ENCODE assay signal across 14 cellular contexts in the genomic region with DNA sequence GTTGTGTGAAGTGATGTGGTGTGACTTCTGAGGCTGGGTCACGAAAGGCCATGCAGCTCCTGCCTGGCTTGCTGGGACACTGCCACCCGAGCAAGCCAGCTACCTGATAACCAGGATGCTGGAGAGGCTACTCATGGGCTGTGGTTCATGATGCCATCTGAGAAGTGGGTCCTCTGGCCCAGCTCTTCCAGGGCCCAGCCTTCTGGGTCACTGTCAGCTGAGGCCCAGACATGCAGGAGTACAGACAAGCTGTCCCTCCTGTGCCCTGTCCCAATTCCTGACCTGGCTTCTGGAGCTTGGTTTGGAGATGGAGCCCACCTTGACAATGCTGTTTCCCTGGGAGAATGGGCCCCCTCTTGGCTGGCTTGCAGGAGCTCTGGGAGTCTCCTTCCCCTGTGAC.
A peak's percentile ranks its signal among the peaks of the same experiment; 100 is the strongest.
DNase-seq lines count a peak whose midpoint lies in the region; ATAC-seq, FAIRE-seq and TF ChIP-seq lines count a peak whose summit lies in the region.
"Had no signal": no experiment of that assay in that cellular context is flagged by ENCODE, and none has a peak within 500 bp of the region (broad histone marks: within the 10 kb centered on the region; RNA-seq: fewer than 3 reads in every experiment).

No MANE protein-coding gene starts in this region.

- CTCF ChIA-PET in activated naive CD4-positive, alpha-beta T cell treated with anti-CD3 and anti-CD28 coated beads, Interleukin-2, amount 10 ng/mL, durations not matched to agents 7 days and 5 days (lab: Charles Lee), result interaction anchor here (0.6 to 5.2 kb wide), 30 partner anchors 10 to 1641 kb away, joined by 3 to 96 read pairs (median 5); partner anchors contain the start of genes ACTR5, DHX35 and FAM83D
- CTCF ChIA-PET in T-cell (lab: Charles Lee) (interaction anchor here (0.6 to 4.1 kb wide), 14 partner anchors 10 to 1914 kb away, joined by 3 to 37 read pairs (median 4); partner anchors contain the start of gene DHX35 (in 1 of the 2)), HEK293T (lab: Yijun Ruan, JAX) (interaction anchor here (0.8 to 2.5 kb wide), 11 partner anchors 9 to 129 kb away, joined by 3 to 12 read pairs (median 5); no protein-coding TSS in a partner anchor)

- H3K27me3 Mint-ChIP-seq in activated naive CD4-positive, alpha-beta T cell treated with anti-CD3 and anti-CD28 coated beads, Interleukin-2, amount 10 ng/mL, durations not matched to agents 7 days and 5 days, result peaks cover 14% of the 10 kb centered on the region
- H3K27me3 Mint-ChIP-seq in T-cell, result peaks cover 0 to 4% of the 10 kb centered on the region in 2 donors

- H3K4me1 Mint-ChIP-seq in activated naive CD4-positive, alpha-beta T cell treated with anti-CD3 and anti-CD28 coated beads, Interleukin-2, amount 10 ng/mL, durations not matched to agents 7 days and 5 days, result peaks cover 7% of the 10 kb centered on the region
- peaks cover 0 to 14% (median 7%) of the 10 kb centered on the region in 3 donors for H3K4me1 Mint-ChIP-seq in T-cell

- peak overlapping the region; percentile 100 for H2AFZ ChIP-seq in keratinocyte (ENCODE audit: control insufficient read depth, low read length)

- no peaks in the 10 kb centered on the region for H3K79me2 ChIP-seq in keratinocyte (ENCODE audit: control insufficient read depth, insufficient read depth, low read length)

- H3K27me3 ChIP-seq in keratinocyte (ENCODE audit: control insufficient read depth, extremely low read depth, insufficient read depth, low read length) (no peaks in the 10 kb centered on the region), thoracic aorta (replicated peaks; ENCODE audit: insufficient read depth) (no peaks in the 10 kb centered on the region)
- H3K27me3 ChIP-seq: pancreas, testis had no signal

- H3K9me3 ChIP-seq in keratinocyte (ENCODE audit: control insufficient read depth, low read depth, low read length) (no peaks in the 10 kb centered on the region), thoracic aorta (no peaks in the 10 kb centered on the region)
- H3K9me3 ChIP-seq: pancreas, testis had no signal

- H4K20me1 ChIP-seq in keratinocyte (ENCODE audit: control insufficient read depth, extremely low read depth, insufficient read depth, low read length), result no peaks in the 10 kb centered on the region

- intact Hi-C loops in posterior cingulate gyrus (cut with DNase I), result loop anchor here (2.0 kb wide), 1 partner anchor 400 kb away; no protein-coding TSS in a partner anchor

- peak overlapping the region in 1 of 3 experiments; percentile 76 for H3K4me3 ChIP-seq in keratinocyte (ENCODE audit: control insufficient read depth in 2 of 3, extremely low read depth in 1 of 3, insufficient read depth in 2 of 3, low read depth in 1 of 3, low read length in 3 of 3)
- peak overlapping the region; percentile 86 for H3K4me3 ChIP-seq in thoracic aorta

- no peaks in the 10 kb centered on the region for H3K9me3 Mint-ChIP-seq in activated naive CD4-positive, alpha-beta T cell treated with anti-CD3 and anti-CD28 coated beads, Interleukin-2, amount 10 ng/mL, durations not matched to agents 7 days and 5 days
- no peaks in the 10 kb centered on the region for H3K9me3 Mint-ChIP-seq in T-cell
- H3K9me3 Mint-ChIP-seq: activated naive CD4-positive, alpha-beta T cell treated with anti-CD3 and anti-CD28 coated beads for 36 hours had no signal

- H3K4me1 ChIP-seq in keratinocyte (ENCODE audit: control insufficient read depth, extremely low read depth, insufficient read depth, low read length) (no peaks in the 10 kb centered on the region), thoracic aorta (ENCODE audit: control insufficient read depth in 1 of 2, low read depth in 2 of 2) (peaks cover 0 to 5% of the 10 kb centered on the region in 2 donors)
- H3K4me1 ChIP-seq: pancreas had no signal

- peak; percentile 2 for DNase-seq in activated naive CD4-positive, alpha-beta T cell treated with Interleukin-2 at 50 U/mL for 16 hours
- no peak for DNase-seq in activated naive CD4-positive, alpha-beta T cell treated with anti-CD3 and anti-CD28 coated beads, Interleukin-2, amount 10 ng/mL, durations not matched to agents 7 days and 5 days
- no peak for DNase-seq in T-cell
- DNase-seq in keratinocyte (ENCODE audit: low read depth, low spot score), result no peak
- no peak for DNase-seq in thoracic aorta (ENCODE audit: low spot score)
- DNase-seq in HEK293T (ENCODE audit: extremely low spot score), result no peak
- no peak for DNase-seq in posterior cingulate gyrus
- DNase-seq: activated naive CD4-positive, alpha-beta T cell treated with anti-CD3 and anti-CD28 coated beads for 36 hours had no signal

- H3K36me3 ChIP-seq in keratinocyte (ENCODE audit: control insufficient read depth in 2 of 2, extremely low read depth in 1 of 2, insufficient read depth in 2 of 2, low read length in 2 of 2), result no peaks in the 10 kb centered on the region
- no peaks in the 10 kb centered on the region for H3K36me3 ChIP-seq in thoracic aorta
- H3K36me3 ChIP-seq: pancreas had no signal

- H3K36me3 Mint-ChIP-seq in activated naive CD4-positive, alpha-beta T cell treated with anti-CD3 and anti-CD28 coated beads, Interleukin-2, amount 10 ng/mL, durations not matched to agents 7 days and 5 days, result no peaks in the 10 kb centered on the region
- H3K36me3 Mint-ChIP-seq in T-cell, result no peaks in the 10 kb centered on the region

- no peak overlapping the region for H3K4me3 Mint-ChIP-seq in activated naive CD4-positive, alpha-beta T cell treated with anti-CD3 and anti-CD28 coated beads, Interleukin-2, amount 10 ng/mL, durations not matched to agents 7 days and 5 days
- peak overlapping the region in 2 of 3 donors; percentile 80 to 87 for H3K4me3 Mint-ChIP-seq in T-cell

- POLR2A ChIA-PET in T-cell (lab: Charles Lee), result no interaction called here
- POLR2A ChIA-PET in HEK293T (lab: Yijun Ruan, JAX), result interaction anchor here (1.5 to 1.8 kb wide), 3 partner anchors 8 to 87 kb away, joined by 4 to 5 read pairs (median 5); partner anchors contain the start of gene DHX35

- H3K9me1 ChIP-seq in keratinocyte (ENCODE audit: control insufficient read depth, extremely low read depth, insufficient read depth, low read length), result no peaks in the 10 kb centered on the region

- TF ChIP-seq CTCF in keratinocyte (optimal IDR thresholded peaks at IDR 0.05 in 1 of 3, IDR thresholded peaks at IDR 0.05 in 1 of 3, conservative IDR thresholded peaks at IDR 0.05 in 1 of 3; ENCODE audit: extremely low read depth in 1 of 3, insufficient read depth in 2 of 3, low read length in 3 of 3), result no peak
- TF ChIP-seq CTCF in thoracic aorta (IDR thresholded peaks at IDR 0.05), result no peak

- no peak for ATAC-seq in T-cell (replicated peaks in 1 of 4)
- ATAC-seq in thoracic aorta (ENCODE audit: insufficient number of reproducible peaks, low FRiP score, low read depth), result no peak
- no peak for ATAC-seq in HG03469 (IDR thresholded peaks at IDR 0.05; ENCODE audit: unreplicated experiment)

- peak overlapping the region; percentile 88 for H3K4me2 ChIP-seq in keratinocyte (ENCODE audit: control insufficient read depth, extremely low read depth, insufficient read depth, low read depth, low read length)

- H3K27ac Mint-ChIP-seq in activated naive CD4-positive, alpha-beta T cell treated with anti-CD3 and anti-CD28 coated beads, Interleukin-2, amount 10 ng/mL, durations not matched to agents 7 days and 5 days, result no peak overlapping the region
- H3K27ac Mint-ChIP-seq in T-cell, result no peak overlapping the region

- H3K9ac ChIP-seq in keratinocyte (ENCODE audit: control insufficient read depth, extremely low read depth, insufficient read depth, low read length), result no peak overlapping the region

- dilution Hi-C loops in keratinocyte (cut with MboI; ENCODE audit: extremely low pct_ligation_motif_present, low sequenced_read_pairs), result no loop called here

- H3K27ac ChIP-seq in keratinocyte (ENCODE audit: control insufficient read depth, insufficient read depth, low read length), result no peak overlapping the region
- peak overlapping the region; percentile 55 to 67 for H3K27ac ChIP-seq in thoracic aorta
- H3K27ac ChIP-seq: SK-N-MC had no signal

- FAIRE-seq in keratinocyte (lab: Jason Lieb, UNC), result no peak
- FAIRE-seq: colon, G401.6, pancreas had no signal

TF ChIP-seq in HEK293T, 16 proteins besides CTCF, POLR2A, EP300 and RAD21:
- TF ChIP-seq L3MBTL2 (conservative IDR thresholded peaks at IDR 0.05), result no peak
- no peak for TF ChIP-seq FOXM1 (IDR thresholded peaks at IDR 0.05; ENCODE audit: borderline replicate concordance)
- TF ChIP-seq SP1 (IDR thresholded peaks at IDR 0.05), result no peak
- TF ChIP-seq FOXA1 (IDR thresholded peaks at IDR 0.05), result no peak
- no peak for TF ChIP-seq NFRKB (IDR thresholded peaks at IDR 0.05)
- no peak for TF ChIP-seq ZNF384 (IDR thresholded peaks at IDR 0.05)
- TF ChIP-seq ARNT (IDR thresholded peaks at IDR 0.05), result no peak
- no peak for TF ChIP-seq SUZ12 (IDR thresholded peaks at IDR 0.05)
- TF ChIP-seq TARDBP (IDR thresholded peaks at IDR 0.05), result no peak
- no peak for TF ChIP-seq ELF4 (IDR thresholded peaks at IDR 0.05)
- no peak for TF ChIP-seq CTBP1 (IDR thresholded peaks at IDR 0.05; ENCODE audit: borderline replicate concordance)
- TF ChIP-seq FOXK2 (IDR thresholded peaks at IDR 0.05), result no peak
- TF ChIP-seq BHLHE40 (IDR thresholded peaks at IDR 0.05; ENCODE audit: borderline replicate concordance), result no peak
- TF ChIP-seq LEF1 (IDR thresholded peaks at IDR 0.05; ENCODE audit: borderline replicate concordance), result no peak
- no peak for TF ChIP-seq HDGF (IDR thresholded peaks at IDR 0.05; ENCODE audit: borderline replicate concordance)
- TF ChIP-seq, protein P1, sequence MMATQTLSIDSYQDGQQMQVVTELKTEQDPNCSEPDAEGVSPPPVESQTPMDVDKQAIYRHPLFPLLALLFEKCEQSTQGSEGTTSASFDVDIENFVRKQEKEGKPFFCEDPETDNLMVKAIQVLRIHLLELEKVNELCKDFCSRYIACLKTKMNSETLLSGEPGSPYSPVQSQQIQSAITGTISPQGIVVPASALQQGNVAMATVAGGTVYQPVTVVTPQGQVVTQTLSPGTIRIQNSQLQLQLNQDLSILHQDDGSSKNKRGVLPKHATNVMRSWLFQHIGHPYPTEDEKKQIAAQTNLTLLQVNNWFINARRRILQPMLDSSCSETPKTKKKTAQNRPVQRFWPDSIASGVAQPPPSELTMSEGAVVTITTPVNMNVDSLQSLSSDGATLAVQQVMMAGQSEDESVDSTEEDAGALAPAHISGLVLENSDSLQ (IDR thresholded peaks at IDR 0.05), result no peak
